In genomic region chr6:155259897-155260296, GRCh38 we compare ENCODE assay signal across 30 cellular contexts. TPM values are rescaled to one million over a fixed set of nuclear protein-coding genes. Genes with fewer than 3 reads are reported as not detected.
"Had no signal": no experiment of that assay in that cellular context is flagged by ENCODE, and none has a peak within 500 bp of the region (broad histone marks: within the 10 kb centered on the region; RNA-seq: fewer than 3 reads in every experiment).

No MANE protein-coding gene starts in this region.

- H3K27ac Mint-ChIP-seq: activated CD4-positive, alpha-beta T cell treated with anti-CD3 and anti-CD28 coated beads, Interleukin-2, amount 10 ng/mL, durations not matched to agents 7 days and 5 days; activated CD8-positive, alpha-beta T cell treated with anti-CD3 and anti-CD28 coated beads for 36 hours; activated naive CD4-positive, alpha-beta T cell treated with anti-CD3 and anti-CD28 coated beads, Interleukin-2, amount 10 ng/mL, durations not matched to agents 7 days and 5 days; activated naive CD8-positive, alpha-beta T cell treated with anti-CD3 and anti-CD28 coated beads, Interleukin-2, amount 10 ng/mL, durations not matched to agents 7 days and 5 days; dendritic cell treated with granulocyte-macrophage colony-stimulating factor and Interleukin-4, amounts not matched to agents 40 ng/mL and 50 ng/mL, for 4 days; WTC11 had no signal

- H3K4me3 Mint-ChIP-seq: activated CD4-positive, alpha-beta T cell treated with anti-CD3 and anti-CD28 coated beads, Interleukin-2, amount 10 ng/mL, durations not matched to agents 7 days and 5 days; activated CD8-positive, alpha-beta T cell treated with anti-CD3 and anti-CD28 coated beads for 36 hours; activated naive CD4-positive, alpha-beta T cell treated with anti-CD3 and anti-CD28 coated beads, Interleukin-2, amount 10 ng/mL, durations not matched to agents 7 days and 5 days; activated naive CD8-positive, alpha-beta T cell treated with anti-CD3 and anti-CD28 coated beads, Interleukin-2, amount 10 ng/mL, durations not matched to agents 7 days and 5 days; activated T-cell treated with anti-CD3 and anti-CD28 coated beads, Interleukin-2, amount 50 U/mL, for 72 hours; brain; dendritic cell treated with granulocyte-macrophage colony-stimulating factor and Interleukin-4, amounts not matched to agents 40 ng/mL and 50 ng/mL, for 4 days; effector memory CD8-positive, alpha-beta T cell; WTC11 had no signal

- H3K4me1 ChIP-seq: ascending aorta, breast epithelium had no signal

- ATAC-seq: activated CD8-positive, alpha-beta T cell treated with anti-CD3 and anti-CD28 coated beads for 36 hours; activated naive CD4-positive, alpha-beta T cell treated with anti-CD3 and anti-CD28 coated beads, Interleukin-2, amount 50 U/mL, for 72 hours; activated T-cell treated with anti-CD3 and anti-CD28 coated beads, Interleukin-2, amount 50 U/mL, for 72 hours; effector memory CD8-positive, alpha-beta T cell; foreskin keratinocyte; gastrocnemius medialis; WTC11 had no signal

- H3K27me3 Mint-ChIP-seq: activated CD4-positive, alpha-beta T cell treated with anti-CD3 and anti-CD28 coated beads, Interleukin-2, amount 10 ng/mL, durations not matched to agents 7 days and 5 days; activated CD8-positive, alpha-beta T cell treated with anti-CD3 and anti-CD28 coated beads for 36 hours; activated naive CD4-positive, alpha-beta T cell treated with anti-CD3 and anti-CD28 coated beads, Interleukin-2, amount 10 ng/mL, durations not matched to agents 7 days and 5 days; activated naive CD8-positive, alpha-beta T cell treated with anti-CD3 and anti-CD28 coated beads, Interleukin-2, amount 10 ng/mL, durations not matched to agents 7 days and 5 days; brain; dendritic cell treated with granulocyte-macrophage colony-stimulating factor and Interleukin-4, amounts not matched to agents 40 ng/mL and 50 ng/mL, for 4 days; effector memory CD8-positive, alpha-beta T cell had no signal

- H3K4me3 ChIP-seq: ascending aorta, breast epithelium, cardiac muscle cell, coronary artery, esophagus muscularis mucosa had no signal

- H3K9me3 Mint-ChIP-seq: activated CD4-positive, alpha-beta T cell treated with anti-CD3 and anti-CD28 coated beads, Interleukin-2, amount 10 ng/mL, durations not matched to agents 7 days and 5 days; activated CD8-positive, alpha-beta T cell treated with anti-CD3 and anti-CD28 coated beads for 36 hours; activated naive CD4-positive, alpha-beta T cell treated with anti-CD3 and anti-CD28 coated beads, Interleukin-2, amount 10 ng/mL, durations not matched to agents 7 days and 5 days; activated naive CD4-positive, alpha-beta T cell treated with anti-CD3 and anti-CD28 coated beads, Interleukin-2, amount 50 U/mL, for 72 hours; activated naive CD8-positive, alpha-beta T cell treated with anti-CD3 and anti-CD28 coated beads, Interleukin-2, amount 10 ng/mL, durations not matched to agents 7 days and 5 days; activated T-cell treated with anti-CD3 and anti-CD28 coated beads, Interleukin-2, amount 50 U/mL, for 72 hours; brain; dendritic cell treated with granulocyte-macrophage colony-stimulating factor and Interleukin-4, amounts not matched to agents 40 ng/mL and 50 ng/mL, for 4 days; effector memory CD8-positive, alpha-beta T cell; WTC11 had no signal

- H3K9me3 ChIP-seq: ascending aorta, breast epithelium, esophagus muscularis mucosa, gastrocnemius medialis had no signal

- H3K36me3 ChIP-seq: breast epithelium had no signal

- H3K4me1 Mint-ChIP-seq: activated naive CD4-positive, alpha-beta T cell treated with anti-CD3 and anti-CD28 coated beads, Interleukin-2, amount 10 ng/mL, durations not matched to agents 7 days and 5 days; activated naive CD8-positive, alpha-beta T cell treated with anti-CD3 and anti-CD28 coated beads, Interleukin-2, amount 10 ng/mL, durations not matched to agents 7 days and 5 days had no signal

- H3K27ac ChIP-seq: ascending aorta, breast epithelium, cardiac muscle cell, coronary artery, esophagus muscularis mucosa, foreskin keratinocyte had no signal

- H3K27me3 ChIP-seq: ascending aorta, breast epithelium, esophagus muscularis mucosa, foreskin keratinocyte, gastrocnemius medialis had no signal

- DNase-seq: activated CD4-positive, alpha-beta T cell treated with anti-CD3 and anti-CD28 coated beads for 1 hour; activated CD4-positive, alpha-beta T cell treated with anti-CD3 and anti-CD28 coated beads for 4 hours; activated CD4-positive, alpha-beta T cell treated with anti-CD3 and anti-CD28 coated beads, Interleukin-2, amount 10 ng/mL, durations not matched to agents 7 days and 5 days; activated CD4-positive, alpha-beta T cell treated with anti-CD3 and anti-CD28 coated beads, Interleukin-2, amount 50 U/mL, for 48 hours; activated CD8-positive, alpha-beta memory T cell treated with anti-CD3 and anti-CD28 coated beads for 24 hours; activated CD8-positive, alpha-beta T cell treated with anti-CD3 and anti-CD28 coated beads for 36 hours; activated gamma-delta T cell; activated naive CD4-positive, alpha-beta T cell; activated naive CD4-positive, alpha-beta T cell treated with anti-CD3 and anti-CD28 coated beads, Interleukin-2, amount 10 ng/mL, durations not matched to agents 7 days and 5 days; activated naive CD8-positive, alpha-beta T cell treated with anti-CD3 and anti-CD28 coated beads, Interleukin-2, amount 10 ng/mL, durations not matched to agents 7 days and 5 days; activated T-cell treated with anti-CD3 and anti-CD28 coated beads, Interleukin-2, amount 50 U/mL, for 72 hours; central memory CD4-positive, alpha-beta T cell; effector CD4-positive, alpha-beta T cell; effector memory CD8-positive, alpha-beta T cell; erythroblast; foreskin keratinocyte; gastrocnemius medialis; glutamatergic neuron; T-helper 1 cell; T-helper 2 cell had no signal

RNA-seq across cellular contexts. Expression of gene CLDN20, which starts 3.9 kb away (rescaled TPM):
- total RNA-seq: activated CD4-positive, alpha-beta T cell treated with anti-CD3 and anti-CD28 coated beads, Interleukin-2, amount 10 ng/mL, durations not matched to agents 7 days and 5 days; activated CD8-positive, alpha-beta T cell treated with anti-CD3 and anti-CD28 coated beads for 36 hours; activated naive CD4-positive, alpha-beta T cell treated with anti-CD3 and anti-CD28 coated beads, Interleukin-2, amount 50 U/mL, for 72 hours; activated naive CD8-positive, alpha-beta T cell treated with anti-CD3 and anti-CD28 coated beads, Interleukin-2, amount 10 ng/mL, durations not matched to agents 7 days and 5 days; activated T-cell treated with anti-CD3 and anti-CD28 coated beads, Interleukin-2, amount 50 U/mL, for 72 hours; ascending aorta; breast epithelium; cardiac muscle cell; cerebellum; esophagus muscularis mucosa; foreskin keratinocyte; gastrocnemius medialis; WTC11 had no signal
